41 cellular contexts compared by ENCODE assay signal in the genomic region with DNA sequence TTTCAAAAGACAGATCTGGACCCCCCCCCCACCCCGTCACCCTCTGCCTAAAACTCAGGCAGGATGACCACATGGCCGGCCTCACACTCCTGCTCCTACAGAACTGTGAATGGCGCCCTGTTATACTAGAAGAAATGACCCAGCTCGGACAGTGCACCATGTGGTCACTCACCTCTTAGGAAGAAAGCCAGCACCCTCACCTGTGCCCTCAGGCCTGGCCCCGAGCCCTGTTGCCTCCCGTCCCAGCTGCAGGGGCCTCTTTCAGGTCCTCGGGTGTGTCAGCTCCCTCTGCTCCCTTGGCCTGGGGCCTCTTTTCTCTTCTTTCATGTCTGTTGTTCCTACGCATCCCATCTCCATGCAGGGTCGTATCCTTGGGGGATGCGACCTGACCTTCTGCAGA. TPM values are rescaled to one million over a fixed set of nuclear protein-coding genes. Genes with fewer than 3 reads are reported as not detected.
"Had no signal": no experiment of that assay in that cellular context is flagged by ENCODE, and none has a peak within 500 bp of the region (broad histone marks: within the 10 kb centered on the region; RNA-seq: fewer than 3 reads in every experiment).

No MANE protein-coding gene starts in this region.

- H3K9me3 Mint-ChIP-seq: activated CD4-positive, alpha-beta memory T cell treated with anti-CD3 and anti-CD28 coated beads for 36 hours; activated CD4-positive, alpha-beta T cell treated with anti-CD3 and anti-CD28 coated beads, Interleukin-2, amount 10 ng/mL, durations not matched to agents 24 days and 14 days; activated naive CD4-positive, alpha-beta T cell treated with anti-CD3 and anti-CD28 coated beads, Interleukin-2, amount 10 ng/mL, durations not matched to agents 7 days and 5 days; central memory CD8-positive, alpha-beta T cell; effector memory CD8-positive, alpha-beta T cell; T-helper 2 cell treated with Interferon-gamma antibody and Interleukin-4, amounts not matched to agents 5 μg/mL and 100 μg/mL, for 36 hours had no signal

- DNase-seq: activated CD4-positive, alpha-beta memory T cell treated with anti-CD3 and anti-CD28 coated beads for 36 hours; activated CD4-positive, alpha-beta T cell treated with anti-CD3 and anti-CD28 coated beads for 36 hours; activated CD4-positive, alpha-beta T cell treated with anti-CD3 and anti-CD28 coated beads, Interleukin-2, amount 10 ng/mL, durations not matched to agents 24 days and 14 days; activated CD4-positive, CD25-positive, alpha-beta regulatory T cell; activated CD4-positive, CD25-positive, alpha-beta regulatory T cell treated with anti-CD3 and anti-CD28 coated beads, Interleukin-2, amount 50 U/mL, for 72 hours; activated CD8-positive, alpha-beta memory T cell treated with anti-CD3 and anti-CD28 coated beads, Interleukin-2, amount 10 ng/mL, durations not matched to agents 7 days and 5 days; activated CD8-positive, alpha-beta memory T cell treated with anti-CD3 and anti-CD28 coated beads, Interleukin-2, amount 50 U/mL, for 4 hours; activated CD8-positive, alpha-beta T cell treated with anti-CD3 and anti-CD28 coated beads, Interleukin-2, amount 10 ng/mL, durations not matched to agents 7 days and 5 days; activated gamma-delta T cell; activated naive CD4-positive, alpha-beta T cell; activated naive CD4-positive, alpha-beta T cell treated with anti-CD3 and anti-CD28 coated beads, Interleukin-2, amount 10 ng/mL, durations not matched to agents 7 days and 5 days; activated T-cell treated with anti-CD3 and anti-CD28 coated beads, Interleukin-2, amount 50 U/mL, for 1 hour; activated T-cell treated with anti-CD3 and anti-CD28 coated beads, Interleukin-2, amount 50 U/mL, for 48 hours; amniotic stem cell; aorta; cortex of kidney; dermis blood vessel endothelial cell; effector CD4-positive, alpha-beta T cell; effector memory CD8-positive, alpha-beta T cell; esophagus squamous epithelium; foreskin melanocyte; T-helper 1 cell; T-helper 17 cell; T1000; WERI-Rb-1 had no signal

- H3K27ac Mint-ChIP-seq: activated CD4-positive, alpha-beta memory T cell treated with anti-CD3 and anti-CD28 coated beads for 36 hours; activated CD4-positive, alpha-beta T cell treated with anti-CD3 and anti-CD28 coated beads for 36 hours; activated CD4-positive, alpha-beta T cell treated with anti-CD3 and anti-CD28 coated beads, Interleukin-2, amount 10 ng/mL, durations not matched to agents 24 days and 14 days; activated CD8-positive, alpha-beta memory T cell treated with anti-CD3 and anti-CD28 coated beads, Interleukin-2, amount 10 ng/mL, durations not matched to agents 7 days and 5 days; activated CD8-positive, alpha-beta T cell treated with anti-CD3 and anti-CD28 coated beads, Interleukin-2, amount 10 ng/mL, durations not matched to agents 7 days and 5 days; activated naive CD4-positive, alpha-beta T cell treated with anti-CD3 and anti-CD28 coated beads, Interleukin-2, amount 10 ng/mL, durations not matched to agents 7 days and 5 days; activated naive CD8-positive, alpha-beta T cell; brain; T-helper 17 cell; T-helper 2 cell treated with Interferon-gamma antibody and Interleukin-4, amounts not matched to agents 5 μg/mL and 100 μg/mL, for 36 hours had no signal

- H3K4me1 Mint-ChIP-seq: activated CD4-positive, alpha-beta T cell treated with anti-CD3 and anti-CD28 coated beads for 36 hours; activated CD4-positive, alpha-beta T cell treated with anti-CD3 and anti-CD28 coated beads, Interleukin-2, amount 10 ng/mL, durations not matched to agents 24 days and 14 days; activated CD8-positive, alpha-beta memory T cell treated with anti-CD3 and anti-CD28 coated beads, Interleukin-2, amount 10 ng/mL, durations not matched to agents 7 days and 5 days; activated naive CD4-positive, alpha-beta T cell treated with anti-CD3 and anti-CD28 coated beads, Interleukin-2, amount 10 ng/mL, durations not matched to agents 7 days and 5 days; brain; T-helper 17 cell had no signal

- H3K27me3 Mint-ChIP-seq: activated CD4-positive, alpha-beta memory T cell treated with anti-CD3 and anti-CD28 coated beads for 36 hours; activated CD4-positive, alpha-beta T cell treated with anti-CD3 and anti-CD28 coated beads for 36 hours; activated CD4-positive, alpha-beta T cell treated with anti-CD3 and anti-CD28 coated beads, Interleukin-2, amount 10 ng/mL, durations not matched to agents 24 days and 14 days; activated CD8-positive, alpha-beta memory T cell treated with anti-CD3 and anti-CD28 coated beads, Interleukin-2, amount 10 ng/mL, durations not matched to agents 7 days and 5 days; activated naive CD4-positive, alpha-beta T cell treated with anti-CD3 and anti-CD28 coated beads, Interleukin-2, amount 10 ng/mL, durations not matched to agents 7 days and 5 days; activated naive CD8-positive, alpha-beta T cell; brain; central memory CD8-positive, alpha-beta T cell; effector memory CD8-positive, alpha-beta T cell; T-helper 17 cell had no signal

- H3K9me3 ChIP-seq: breast epithelium, esophagus squamous epithelium, gastroesophageal sphincter had no signal

- H3K27me3 ChIP-seq: breast epithelium, cardiac muscle cell, esophagus squamous epithelium, gastroesophageal sphincter had no signal

- ATAC-seq: activated CD4-positive, alpha-beta T cell treated with anti-CD3 and anti-CD28 coated beads for 36 hours; activated CD8-positive, alpha-beta memory T cell treated with anti-CD3 and anti-CD28 coated beads, Interleukin-2, amount 10 ng/mL, durations not matched to agents 7 days and 5 days; activated CD8-positive, alpha-beta T cell treated with anti-CD3 and anti-CD28 coated beads, Interleukin-2, amount 10 ng/mL, durations not matched to agents 7 days and 5 days; effector memory CD8-positive, alpha-beta T cell; gastroesophageal sphincter; T-helper 17 cell had no signal

- H3K27ac ChIP-seq: breast epithelium, cardiac muscle cell, epithelial cell of prostate, esophagus squamous epithelium, gastroesophageal sphincter, WERI-Rb-1 had no signal

- FAIRE-seq: colon, endometrium, endothelial cell of umbilical vein had no signal

- H3K4me3 Mint-ChIP-seq: activated CD4-positive, alpha-beta memory T cell treated with anti-CD3 and anti-CD28 coated beads for 36 hours; activated CD4-positive, alpha-beta T cell treated with anti-CD3 and anti-CD28 coated beads for 36 hours; activated CD4-positive, alpha-beta T cell treated with anti-CD3 and anti-CD28 coated beads, Interleukin-2, amount 10 ng/mL, durations not matched to agents 24 days and 14 days; activated CD8-positive, alpha-beta memory T cell treated with anti-CD3 and anti-CD28 coated beads, Interleukin-2, amount 10 ng/mL, durations not matched to agents 7 days and 5 days; activated CD8-positive, alpha-beta T cell treated with anti-CD3 and anti-CD28 coated beads, Interleukin-2, amount 10 ng/mL, durations not matched to agents 7 days and 5 days; activated naive CD4-positive, alpha-beta T cell treated with anti-CD3 and anti-CD28 coated beads, Interleukin-2, amount 10 ng/mL, durations not matched to agents 7 days and 5 days; activated naive CD8-positive, alpha-beta T cell; brain; central memory CD8-positive, alpha-beta T cell; effector memory CD8-positive, alpha-beta T cell; T-helper 17 cell; T-helper 2 cell treated with Interferon-gamma antibody and Interleukin-4, amounts not matched to agents 5 μg/mL and 100 μg/mL, for 36 hours had no signal

- H3K4me3 ChIP-seq: breast epithelium, cardiac muscle cell, esophagus squamous epithelium, gastroesophageal sphincter had no signal

- H3K4me1 ChIP-seq: breast epithelium had no signal

RNA-seq across cellular contexts. Expression of gene HRH3, which starts 42.0 kb away (rescaled TPM):
- total RNA-seq: activated CD4-positive, alpha-beta memory T cell treated with anti-CD3 and anti-CD28 coated beads for 36 hours; activated CD4-positive, alpha-beta T cell treated with anti-CD3 and anti-CD28 coated beads for 36 hours; activated CD4-positive, alpha-beta T cell treated with anti-CD3 and anti-CD28 coated beads, Interleukin-2, amount 10 ng/mL, durations not matched to agents 24 days and 14 days; activated CD8-positive, alpha-beta memory T cell treated with anti-CD3 and anti-CD28 coated beads for 36 hours; activated CD8-positive, alpha-beta memory T cell treated with anti-CD3 and anti-CD28 coated beads, Interleukin-2, amount 10 ng/mL, durations not matched to agents 7 days and 5 days; activated CD8-positive, alpha-beta T cell treated with anti-CD3 and anti-CD28 coated beads, Interleukin-2, amount 10 ng/mL, durations not matched to agents 7 days and 5 days; aorta; breast epithelium; cardiac muscle cell; chondrocyte; dermis blood vessel endothelial cell; endothelial cell of umbilical vein; esophagus squamous epithelium; fibroblast of lung; fibroblast of villous mesenchyme; gastroesophageal sphincter; glomerular endothelial cell; T-helper 17 cell had no signal
- polyA plus RNA-seq: aorta, cardiac muscle cell, endothelial cell of umbilical vein, fibroblast of lung had no signal
